1 cellular context compared by ENCODE assay signal in genomic region chr10:123796736-123797135, GRCh38.
TF ChIP-seq lines count a peak whose summit lies in the region.

No MANE protein-coding gene starts in this region.

TF ChIP-seq in HCT116, 20 proteins besides CTCF, POLR2A, EP300 and RAD21 (continued from another document):
- TF ChIP-seq REST (IDR thresholded peaks at IDR 0.05; ENCODE audit: low read depth) = no peak
- TF ChIP-seq JUND (IDR thresholded peaks at IDR 0.05) = no peak
- TF ChIP-seq ATF3 (IDR thresholded peaks at IDR 0.05) = no peak
- no peak for TF ChIP-seq ELF1 (IDR thresholded peaks at IDR 0.05; ENCODE audit: borderline replicate concordance, low read depth)
- no peak for TF ChIP-seq ZBTB33 (IDR thresholded peaks at IDR 0.05; ENCODE audit: extremely low read depth, insufficient replicate concordance, low read length)
- no peak for TF ChIP-seq ZFX (IDR thresholded peaks at IDR 0.05)
- no peak for TF ChIP-seq SP1 (IDR thresholded peaks at IDR 0.05; ENCODE audit: low read depth)
- no peak for TF ChIP-seq ZNF274 (IDR thresholded peaks at IDR 0.05; ENCODE audit: low read depth, low read length)
TF ChIP-seq in HCT116: peak in this region for 0.
